ENCODE assay signal across 20 cellular contexts in the genomic region with DNA sequence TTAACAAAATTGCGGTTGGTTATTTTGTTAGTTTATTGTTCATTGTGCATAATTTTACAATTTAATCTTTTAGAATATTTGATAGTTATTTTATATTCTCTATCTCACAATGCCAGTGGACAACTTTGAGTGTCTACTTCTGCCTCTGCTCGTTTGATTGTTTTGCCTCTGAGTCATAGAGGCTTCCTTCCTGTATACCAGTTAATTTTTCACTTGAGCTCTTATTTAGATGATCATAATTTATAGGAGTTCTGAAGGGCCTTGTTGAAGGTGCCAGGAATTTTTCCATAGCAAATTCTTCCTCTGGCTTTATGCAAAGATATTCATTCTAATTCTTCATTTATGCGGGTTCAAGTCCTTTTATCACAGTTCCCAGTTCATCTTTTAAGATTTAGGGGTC. TPM values are rescaled to one million over a fixed set of nuclear protein-coding genes. Genes with fewer than 3 reads are reported as not detected.
DNase-seq lines count a peak whose midpoint lies in the region; ATAC-seq and TF ChIP-seq lines count a peak whose summit lies in the region.
"Had no signal": no experiment of that assay in that cellular context is flagged by ENCODE, and none has a peak within 500 bp of the region (broad histone marks: within the 10 kb centered on the region; RNA-seq: fewer than 3 reads in every experiment).

No MANE protein-coding gene starts in this region.

- no peak overlapping the region for H3K4me2 ChIP-seq in PC-3 (ENCODE audit: low read length)

- no peaks in the 10 kb centered on the region for H3F3A ChIP-seq in PC-3 (ENCODE audit: low read length, unreplicated experiment)

- H3K9me3 ChIP-seq in PC-3 (ENCODE audit: low read length), result no peaks in the 10 kb centered on the region
- H3K9me3 ChIP-seq in left ventricle myocardium inferior (replicated peaks), result no peaks in the 10 kb centered on the region
- H3K9me3 ChIP-seq: BE2C, Caco-2 had no signal

- peak; percentile 36 for DNase-seq in A172 (ENCODE audit: low spot score)
- DNase-seq in DMS53 treated with DMSO at 0.1 percent for 48 hours (lab: John Stamatoyannopoulos, UW; ENCODE audit: unreplicated experiment), result peak; percentile 16
- DNase-seq in PC-3, result peak; percentile 5
- DNase-seq in glomerular visceral epithelial cell (ENCODE audit: extremely low spot score), result peak; percentile 8
- DNase-seq in COLO829 (ENCODE audit: low spot score), result no peak
- DNase-seq in left ventricle myocardium inferior, result no peak
- DNase-seq in stimulated activated CD4-positive, alpha-beta T cell treated with anti-CD3 and anti-CD28 coated beads, Interleukin-4, amount 100 ng/mL, for 24 hours, result no peak
- DNase-seq: 8988T; BE2C; Caco-2; CD4-positive, alpha-beta memory T cell; DMS 273 treated with DMSO at 0.1 percent for 48 hours; DMS79 treated with DMSO at 0.1 percent for 48 hours; EL; HCEC 1CT; HFFc6 had no signal

- no TSS peak for BruUV-seq in PC-3 (replicated peaks; lab: Mats Ljungman, UMichigan)

- no peaks in the 10 kb centered on the region for H3K36me3 ChIP-seq in PC-3 (ENCODE audit: low read depth, low read length)
- H3K36me3 ChIP-seq in left ventricle myocardium inferior, result no peaks in the 10 kb centered on the region
- H3K36me3 ChIP-seq: BE2C had no signal

- TF ChIP-seq CTCF in PC-3 (conservative IDR thresholded peaks at IDR 0.05; ENCODE audit: low read depth, low read length) (no peak), left ventricle myocardium inferior (IDR thresholded peaks at IDR 0.05; ENCODE audit: borderline replicate concordance) (no peak)

- no peaks in the 10 kb centered on the region for H3K79me2 ChIP-seq in PC-3 (ENCODE audit: low read length)

- H2AFZ ChIP-seq in PC-3 (ENCODE audit: low read length), result no peak overlapping the region

- H3K9me2 ChIP-seq in PC-3 (replicated peaks; ENCODE audit: low read length), result no peaks in the 10 kb centered on the region

- ATAC-seq in PC-3, result no peak
- no peak for ATAC-seq in GM21717 (IDR thresholded peaks at IDR 0.05; ENCODE audit: unreplicated experiment)
- ATAC-seq: HepG2 had no signal

- H3K4me3 ChIP-seq in PC-3 (ENCODE audit: low read length), result no peak overlapping the region
- H3K4me3 ChIP-seq in left ventricle myocardium inferior, result no peak overlapping the region

- H3K4me1 ChIP-seq in PC-3 (ENCODE audit: insufficient read depth, low read length), result no peaks in the 10 kb centered on the region
- H3K4me1 ChIP-seq in left ventricle myocardium inferior, result no peaks in the 10 kb centered on the region
- H3K4me1 ChIP-seq: BE2C, Caco-2 had no signal

- no peaks in the 10 kb centered on the region for H3K27me3 ChIP-seq in PC-3 (ENCODE audit: low read length)
- no peaks in the 10 kb centered on the region for H3K27me3 ChIP-seq in left ventricle myocardium inferior (ENCODE audit: low read depth)
- H3K27me3 ChIP-seq: BE2C had no signal

- intact Hi-C loops in PC-3 (cut with micrococcal nuclease) (no loop called here), left ventricle myocardium inferior (cut with micrococcal nuclease) (no loop called here)

- CTCF ChIA-PET in PC-3 (lab: Charles Lee), result no interaction called here

- no peaks in the 10 kb centered on the region for H4K20me1 ChIP-seq in PC-3 (ENCODE audit: low read length)

- H3K27ac ChIP-seq in PC-3 (ENCODE audit: low read length), result no peak overlapping the region
- H3K27ac ChIP-seq in left ventricle myocardium inferior (replicated peaks), result no peak overlapping the region
- H3K27ac ChIP-seq: C4-2B had no signal

- no peak overlapping the region for H3K9ac ChIP-seq in PC-3 (ENCODE audit: low read length)

- POLR2A ChIA-PET in PC-3 (lab: Charles Lee; ENCODE audit: unreplicated experiment), result no interaction called here

RNA-seq across cellular contexts. Expression of a gene that starts 5.2 kb away (rescaled TPM):
- not detected in 2 replicates for total RNA-seq in A172 (2014; rRNA removed; shearing (Covaris generic))
- total RNA-seq in PC-3 (2014; rRNA removed) (not detected in 2 replicates), left ventricle myocardium inferior (0.47 TPM)
- total RNA-seq: CD4-positive, alpha-beta memory T cell; H4; HFFc6 had no signal

Comparison
In these comparisons a context has a peak if more than half of its experiments do, and no peak if none do; other contexts are left out.
1. DNase-seq: peak in A172 (single experiment), DMS53 treated with DMSO at 0.1 percent for 48 hours (single experiment), PC-3 (single experiment) and glomerular visceral epithelial cell (single experiment); none in COLO829 (single experiment), left ventricle myocardium inferior (single experiment) and stimulated activated CD4-positive, alpha-beta T cell treated with anti-CD3 and anti-CD28 coated beads, Interleukin-4, amount 100 ng/mL, for 24 hours (single experiment).